In the genomic region with DNA sequence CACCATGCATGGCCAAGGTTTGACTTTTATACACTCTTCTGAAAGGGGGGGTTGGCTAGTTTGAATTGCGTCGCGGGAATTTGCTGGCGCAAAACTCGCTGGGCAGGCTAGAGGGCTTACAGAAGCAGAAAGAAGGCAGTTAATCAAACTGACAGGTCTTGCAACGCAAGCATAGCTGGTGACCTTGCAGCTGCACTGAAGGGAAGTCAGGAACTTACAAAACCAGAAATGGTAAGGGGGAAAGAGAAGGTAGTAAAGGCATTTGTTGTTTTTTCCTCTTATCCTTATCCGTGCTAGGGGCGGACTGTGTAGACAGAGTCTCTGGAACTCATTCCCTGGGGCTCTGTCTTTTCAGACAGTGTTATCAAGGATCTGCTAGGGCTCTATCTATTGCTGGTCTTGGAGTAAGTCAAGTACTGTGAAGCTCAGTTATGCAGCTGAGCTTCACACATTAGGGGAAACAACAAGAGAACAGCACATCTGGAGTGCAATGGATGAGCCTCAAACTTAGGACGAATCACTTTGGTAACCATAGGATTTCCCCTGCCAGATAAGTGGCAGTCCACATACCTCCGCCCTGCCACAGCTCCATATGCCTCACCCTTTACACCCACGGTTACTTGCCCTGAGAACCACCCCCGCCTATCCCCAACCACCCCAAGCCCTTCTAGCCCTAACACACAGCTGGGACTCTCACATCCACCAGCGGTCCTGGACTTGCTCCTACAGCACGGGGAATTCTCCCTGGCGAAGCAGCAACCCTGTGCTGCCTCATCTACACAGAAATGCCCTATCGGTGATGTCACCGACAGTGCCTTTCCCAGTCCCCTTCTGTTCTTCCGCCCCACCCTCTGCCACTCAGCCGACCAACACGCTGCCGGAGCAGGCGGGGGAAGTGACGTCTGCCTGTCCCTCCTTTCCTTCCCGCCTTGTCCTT, we compare ENCODE assay signal across 8 cellular contexts.
A peak's percentile ranks its signal among the peaks of the same experiment; 100 is the strongest.
DNase-seq lines count a peak whose midpoint lies in the region; ATAC-seq, FAIRE-seq and TF ChIP-seq lines count a peak whose summit lies in the region.

No MANE protein-coding gene starts in this region.

- no peak for DNase-seq in HFFc6
- peak; percentile 51 for DNase-seq in UCSD-AML1 (lab: John Stamatoyannopoulos, UW; ENCODE audit: unreplicated experiment)
- DNase-seq in kidney tubule cell (ENCODE audit: low spot score), result peak; percentile 71
- DNase-seq in HTR-8/SVneo (ENCODE audit: insufficient read length, low spot score), result no peak
- DNase-seq in frontal cortex (ENCODE audit: low spot score in 2 of 2), result no peak
- no peak for DNase-seq in NCI-H2107 (lab: John Stamatoyannopoulos, UW)

- H3K4me1 Mint-ChIP-seq in HFFc6 (ENCODE audit: low read depth), result no peaks in the 10 kb centered on the region

- H3K27ac Mint-ChIP-seq in HFFc6, result no peak overlapping the region

- ATAC-seq in GM18520 (IDR thresholded peaks at IDR 0.05; ENCODE audit: unreplicated experiment), result no peak

- TF ChIP-seq CTCF in 22Rv1 (IDR thresholded peaks at IDR 0.05) (no peak), HFFc6 (IDR thresholded peaks at IDR 0.05) (no peak)

- FAIRE-seq in HTR-8/SVneo (lab: Jason Lieb, UNC) (no peak), frontal cortex (lab: Jason Lieb, UNC) (no peak)

- H3K36me3 Mint-ChIP-seq in HFFc6 (ENCODE audit: low read depth), result no peaks in the 10 kb centered on the region

- H3K27me3 Mint-ChIP-seq in HFFc6 (ENCODE audit: insufficient read depth), result peaks cover 7% of the 10 kb centered on the region

- peak overlapping the region; percentile 87 for H3K27ac ChIP-seq in 22Rv1

- H3K9me3 Mint-ChIP-seq in HFFc6, result no peaks in the 10 kb centered on the region

- peak overlapping the region; percentile 59 for H3K4me3 Mint-ChIP-seq in HFFc6

Comparison
In these comparisons a context has a peak if more than half of its experiments do, and no peak if none do; other contexts are left out.
1. DNase-seq: peak in UCSD-AML1 (single experiment) and kidney tubule cell (single experiment); none in HFFc6 (single experiment), HTR-8/SVneo (single experiment), frontal cortex (0 of 2) and NCI-H2107 (single experiment).